28 cellular contexts compared by ENCODE assay signal in the genomic region with DNA sequence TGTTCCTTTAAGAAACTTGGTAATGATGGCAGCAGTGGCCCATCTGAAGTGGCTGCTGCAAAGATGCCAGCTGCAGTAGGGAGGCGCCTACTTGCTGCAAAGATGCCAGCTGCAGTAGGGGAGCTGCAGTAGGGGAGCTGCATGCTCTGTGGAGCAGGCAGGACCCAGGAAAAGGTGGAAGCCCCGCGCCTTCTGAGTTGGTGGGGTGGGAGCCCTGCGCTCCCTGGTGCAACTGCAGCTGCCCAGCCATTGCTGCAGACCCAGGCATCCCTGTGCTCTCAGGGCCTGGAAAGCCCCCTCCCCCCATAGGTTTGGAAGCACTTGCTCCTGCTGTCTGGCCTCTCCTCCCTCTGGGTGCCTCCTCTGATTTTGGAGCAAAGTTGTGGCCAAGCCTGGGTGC.
"Had no signal": no experiment of that assay in that cellular context is flagged by ENCODE, and none has a peak within 500 bp of the region (broad histone marks: within the 10 kb centered on the region; RNA-seq: fewer than 3 reads in every experiment).

No MANE protein-coding gene starts in this region.

- H3K4me1 ChIP-seq: colonic mucosa, esophagus muscularis mucosa, esophagus squamous epithelium, gastrocnemius medialis, gastroesophageal sphincter, heart left ventricle, heart right ventricle had no signal

- H3K36me3 ChIP-seq: colonic mucosa, esophagus muscularis mucosa, esophagus squamous epithelium, gastrocnemius medialis, gastroesophageal sphincter, heart left ventricle, heart right ventricle had no signal

- H3K27ac ChIP-seq: colonic mucosa, coronary artery, epithelial cell of prostate, esophagus muscularis mucosa, esophagus squamous epithelium, foreskin keratinocyte, gastrocnemius medialis, gastroesophageal sphincter, heart left ventricle, heart right ventricle had no signal

- DNase-seq: colonic mucosa; cortex of kidney; dermis blood vessel endothelial cell; effector CD4-positive, alpha-beta T cell; effector CD8-positive, alpha-beta T cell; effector memory CD4-positive, alpha-beta T cell; effector memory CD8-positive, alpha-beta T cell; endodermal cell; erythroblast; esophagus squamous epithelium; foreskin fibroblast; foreskin keratinocyte; foreskin melanocyte; gastrocnemius medialis; glutamatergic neuron; head of caudate nucleus; heart left ventricle; heart right ventricle had no signal

- H3K9me3 ChIP-seq: colonic mucosa, esophagus muscularis mucosa, esophagus squamous epithelium, gastrocnemius medialis, gastroesophageal sphincter, heart left ventricle, heart right ventricle had no signal

- H3K4me3 ChIP-seq: colonic mucosa, coronary artery, dorsolateral prefrontal cortex, esophagus muscularis mucosa, esophagus squamous epithelium, gastrocnemius medialis, gastroesophageal sphincter, heart left ventricle, heart right ventricle had no signal

- H3K27me3 ChIP-seq: colonic mucosa, dorsolateral prefrontal cortex, esophagus squamous epithelium, gastrocnemius medialis, heart left ventricle, heart right ventricle had no signal

- FAIRE-seq: colon, endometrium, endothelial cell of umbilical vein, frontal cortex had no signal

- ATAC-seq: effector memory CD8-positive, alpha-beta T cell; esophagus mucosa; foreskin keratinocyte; gastrocnemius medialis; gastroesophageal sphincter; heart right ventricle had no signal
